11 cellular contexts compared by ENCODE assay signal in genomic region chr15:38558714-38559059, GRCh38. TPM values are rescaled to one million over a fixed set of nuclear protein-coding genes. Genes with fewer than 3 reads are reported as not detected.
A peak's percentile ranks its signal among the peaks of the same experiment; 100 is the strongest.
DNase-seq lines count a peak whose midpoint lies in the region; ATAC-seq and TF ChIP-seq lines count a peak whose summit lies in the region.
"Had no signal": no experiment of that assay in that cellular context is flagged by ENCODE, and none has a peak within 500 bp of the region (broad histone marks: within the 10 kb centered on the region; RNA-seq: fewer than 3 reads in every experiment).

No MANE protein-coding gene starts in this region.

- H3K27ac Mint-ChIP-seq in activated naive CD4-positive, alpha-beta T cell treated with anti-CD3 and anti-CD28 coated beads, Interleukin-2, amount 10 ng/mL, durations not matched to agents 7 days and 5 days = peak overlapping the region; percentile 96
- peak overlapping the region; percentile 91 to 96 for H3K27ac Mint-ChIP-seq in activated naive CD4-positive, alpha-beta T cell treated with anti-CD3 and anti-CD28 coated beads, Interleukin-2, amount 50 U/mL, for 72 hours
- no peak overlapping the region for H3K27ac Mint-ChIP-seq in stimulated activated naive CD8-positive, alpha-beta T cell treated with anti-CD3 and anti-CD28 coated beads, Interleukin-15, amount 100 ng/mL, for 72 hours

- intact Hi-C loops in adrenal gland (cut with DNase I) = no loop called here

- peaks cover 87% of the 10 kb centered on the region for H3K4me1 Mint-ChIP-seq in activated naive CD4-positive, alpha-beta T cell treated with anti-CD3 and anti-CD28 coated beads, Interleukin-2, amount 10 ng/mL, durations not matched to agents 7 days and 5 days
- H3K4me1 Mint-ChIP-seq in stimulated activated naive CD8-positive, alpha-beta T cell treated with anti-CD3 and anti-CD28 coated beads, Interleukin-15, amount 100 ng/mL, for 72 hours = peaks cover 93% of the 10 kb centered on the region

- WGBS in adrenal gland, 4 donors = 78 to 90% (median 83%) methylated on average over 3 of the region's 3 CpGs

- DNase-seq in activated naive CD4-positive, alpha-beta T cell treated with anti-CD3 and anti-CD28 coated beads, Interleukin-2, amount 10 ng/mL, durations not matched to agents 7 days and 5 days = no peak
- DNase-seq in activated naive CD4-positive, alpha-beta T cell (lab: John Stamatoyannopoulos, UW) = no peak
- no peak for DNase-seq in activated naive CD4-positive, alpha-beta T cell treated with anti-CD3 and anti-CD28 coated beads, Interleukin-2, amount 50 U/mL, for 72 hours (ENCODE audit: low spot score in 2 of 2)
- DNase-seq in fibroblast of villous mesenchyme (ENCODE audit: low read depth) (peak; percentile 18), adrenal gland (no peak), GM13976 (ENCODE audit: low spot score) (no peak), NOMO-1 treated with dmso at 0.1 percent for 144 hours (lab: John Stamatoyannopoulos, UW; ENCODE audit: unreplicated experiment) (no peak)
- no peak for DNase-seq in stimulated activated naive CD8-positive, alpha-beta T cell treated with anti-CD3 and anti-CD28 coated beads, Interleukin-15, amount 100 ng/mL, for 72 hours
- DNase-seq: NCI-H2081 treated with DMSO at 0.1 percent for 48 hours; stimulated activated naive CD4-positive, alpha-beta T cell treated with Interleukin-2 at 50 U/mL for 16 hours had no signal

- no peak for TF ChIP-seq POLR2A in adrenal gland (IDR thresholded peaks at IDR 0.05)

- no peaks in the 10 kb centered on the region for H3K27me3 ChIP-seq in adrenal gland

- no peaks in the 10 kb centered on the region for H3K36me3 ChIP-seq in adrenal gland (replicated peaks in 1 of 2)

- ATAC-seq in activated naive CD4-positive, alpha-beta T cell treated with anti-CD3 and anti-CD28 coated beads, Interleukin-2, amount 50 U/mL, for 72 hours = no peak
- ATAC-seq in stimulated activated naive CD8-positive, alpha-beta T cell treated with anti-CD3 and anti-CD28 coated beads, Interleukin-15, amount 100 ng/mL, for 72 hours = no peak

- peaks cover 90% of the 10 kb centered on the region for H3K36me3 Mint-ChIP-seq in activated naive CD4-positive, alpha-beta T cell treated with anti-CD3 and anti-CD28 coated beads, Interleukin-2, amount 10 ng/mL, durations not matched to agents 7 days and 5 days
- H3K36me3 Mint-ChIP-seq in activated naive CD4-positive, alpha-beta T cell treated with anti-CD3 and anti-CD28 coated beads, Interleukin-2, amount 50 U/mL, for 72 hours = peaks cover 55 to 63% of the 10 kb centered on the region in 2 donors

- TF ChIP-seq CTCF in fibroblast of villous mesenchyme (IDR thresholded peaks at IDR 0.05; ENCODE audit: insufficient read depth, low read depth, low read length) (no peak), adrenal gland (IDR thresholded peaks at IDR 0.05) (no peak), GM13976 (IDR thresholded peaks at IDR 0.05; ENCODE audit: borderline replicate concordance, control extremely low read depth, extremely low read depth, insufficient read depth, missing control alignments) (no peak)

- H3K27ac ChIP-seq in adrenal gland = no peak overlapping the region

- H3K9me3 ChIP-seq in adrenal gland (replicated peaks in 1 of 3) = no peaks in the 10 kb centered on the region

- H3K4me1 ChIP-seq in adrenal gland (replicated peaks in 1 of 2) = peaks cover under 1 to 8% of the 10 kb centered on the region in 2 donors

- in situ Hi-C loops in GM13976 (cut with MboI; ENCODE audit: low sequenced_read_pairs, unreplicated experiment) = no loop called here

- H3K4me3 Mint-ChIP-seq in activated naive CD4-positive, alpha-beta T cell treated with anti-CD3 and anti-CD28 coated beads, Interleukin-2, amount 10 ng/mL, durations not matched to agents 7 days and 5 days = peak overlapping the region; percentile 77
- H3K4me3 Mint-ChIP-seq in stimulated activated naive CD8-positive, alpha-beta T cell treated with anti-CD3 and anti-CD28 coated beads, Interleukin-15, amount 100 ng/mL, for 72 hours = peak overlapping the region; percentile 75 to 95

- H3K9me3 Mint-ChIP-seq in activated naive CD4-positive, alpha-beta T cell treated with anti-CD3 and anti-CD28 coated beads, Interleukin-2, amount 10 ng/mL, durations not matched to agents 7 days and 5 days = no peaks in the 10 kb centered on the region
- no peaks in the 10 kb centered on the region for H3K9me3 Mint-ChIP-seq in activated naive CD4-positive, alpha-beta T cell treated with anti-CD3 and anti-CD28 coated beads, Interleukin-2, amount 50 U/mL, for 72 hours
- H3K9me3 Mint-ChIP-seq in stimulated activated naive CD8-positive, alpha-beta T cell treated with anti-CD3 and anti-CD28 coated beads, Interleukin-15, amount 100 ng/mL, for 72 hours = no peaks in the 10 kb centered on the region

- H3K4me3 ChIP-seq in fibroblast of villous mesenchyme (ENCODE audit: low read depth, low read length) = no peak overlapping the region
- H3K4me3 ChIP-seq in adrenal gland = no peak overlapping the region

- H3K27me3 Mint-ChIP-seq in activated naive CD4-positive, alpha-beta T cell treated with anti-CD3 and anti-CD28 coated beads, Interleukin-2, amount 10 ng/mL, durations not matched to agents 7 days and 5 days = no peaks in the 10 kb centered on the region
- no peaks in the 10 kb centered on the region for H3K27me3 Mint-ChIP-seq in stimulated activated naive CD8-positive, alpha-beta T cell treated with anti-CD3 and anti-CD28 coated beads, Interleukin-15, amount 100 ng/mL, for 72 hours

- CTCF ChIA-PET in activated naive CD4-positive, alpha-beta T cell treated with anti-CD3 and anti-CD28 coated beads, Interleukin-2, amount 10 ng/mL, durations not matched to agents 7 days and 5 days (lab: Charles Lee) = interaction anchor here (6.4 to 11.1 kb wide), 3 partner anchors 114 to 138 kb away, joined by 50 to 341 read pairs (median 64); no protein-coding TSS in a partner anchor

RNA-seq across cellular contexts. Expression of gene RASGRP1, which starts 5.9 kb away (rescaled TPM):
- 100 to 1,000 TPM in 1 of 2 donors, 10 to 100 TPM in 1; 61.2 to 102 TPM for total RNA-seq in activated naive CD4-positive, alpha-beta T cell treated with anti-CD3 and anti-CD28 coated beads, Interleukin-2, amount 50 U/mL, for 72 hours
- 5.2 and 9.5 TPM in 2 replicates for total RNA-seq in fibroblast of villous mesenchyme
- total RNA-seq in adrenal gland = 1 to 10 TPM in 3 of 8 donors, under 1 TPM in 5; 0.42 to 2.8 (median 0.86) TPM
- under 1 TPM; 0.13 to 0.42 (median 0.16) TPM for polyA plus RNA-seq in adrenal gland
- total RNA-seq: LHCN-M2 had no signal

Comparison
In these comparisons a context has a peak if more than half of its experiments do, and no peak if none do; other contexts are left out.
1. H3K27ac Mint-ChIP-seq: peak in activated naive CD4-positive, alpha-beta T cell treated with anti-CD3 and anti-CD28 coated beads, Interleukin-2, amount 10 ng/mL, durations not matched to agents 7 days and 5 days (single experiment) and activated naive CD4-positive, alpha-beta T cell treated with anti-CD3 and anti-CD28 coated beads, Interleukin-2, amount 50 U/mL, for 72 hours (2 of 2); none in stimulated activated naive CD8-positive, alpha-beta T cell treated with anti-CD3 and anti-CD28 coated beads, Interleukin-15, amount 100 ng/mL, for 72 hours (0 of 2).